8 cellular contexts compared by ENCODE assay signal in the genomic region with DNA sequence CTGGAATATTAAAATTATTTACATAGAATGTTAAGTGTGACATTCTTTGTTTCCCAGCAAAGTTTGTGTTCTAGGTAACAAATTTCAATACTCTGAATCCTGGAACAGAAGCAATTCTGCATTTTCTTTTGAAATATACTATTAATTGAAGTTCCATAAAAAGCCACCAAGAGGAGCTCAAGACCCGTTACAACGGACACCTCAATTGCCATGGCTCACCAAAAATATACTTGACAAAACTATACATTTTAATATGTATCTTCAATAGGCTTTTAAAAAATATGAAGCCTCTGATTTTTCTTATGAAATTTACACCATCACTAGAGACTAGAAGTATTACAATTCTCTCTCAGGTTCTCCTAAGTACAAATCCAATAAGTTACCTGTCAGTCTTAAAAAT.
A peak's percentile ranks its signal among the peaks of the same experiment; 100 is the strongest.
DNase-seq lines count a peak whose midpoint lies in the region; ATAC-seq and TF ChIP-seq lines count a peak whose summit lies in the region.

No MANE protein-coding gene starts in this region.

- no peaks in the 10 kb centered on the region for H3K27me3 Mint-ChIP-seq in activated CD4-positive, alpha-beta T cell treated with anti-CD3 and anti-CD28 coated beads, Interleukin-2, amount 10 ng/mL, durations not matched to agents 24 days and 14 days

- no peaks in the 10 kb centered on the region for H3K36me3 ChIP-seq in OCI-LY3 (replicated peaks; ENCODE audit: low read depth, low read length)

- no peak overlapping the region for H2AFZ ChIP-seq in OCI-LY3 (ENCODE audit: low read depth, low read length)

- no peaks in the 10 kb centered on the region; the same call in 1 of the 2 replicates for H4K20me1 ChIP-seq in OCI-LY3 (ENCODE audit: insufficient read depth, low read length)

- no peaks in the 10 kb centered on the region for H3K9me3 ChIP-seq in OCI-LY3 (ENCODE audit: insufficient read depth, low read length)

- H3K4me2 ChIP-seq in OCI-LY3 (ENCODE audit: low read length), result no peak overlapping the region

- no peaks in the 10 kb centered on the region for H3K36me3 Mint-ChIP-seq in activated CD4-positive, alpha-beta T cell treated with anti-CD3 and anti-CD28 coated beads, Interleukin-2, amount 10 ng/mL, durations not matched to agents 24 days and 14 days (ENCODE audit: low read depth)

- no peaks in the 10 kb centered on the region for H3K9me3 Mint-ChIP-seq in activated CD4-positive, alpha-beta T cell treated with anti-CD3 and anti-CD28 coated beads, Interleukin-2, amount 10 ng/mL, durations not matched to agents 24 days and 14 days

- no peak overlapping the region for H3K27ac ChIP-seq in OCI-LY3 (ENCODE audit: low read length)

- no peak overlapping the region for H3K27ac Mint-ChIP-seq in activated CD4-positive, alpha-beta T cell treated with anti-CD3 and anti-CD28 coated beads, Interleukin-2, amount 10 ng/mL, durations not matched to agents 24 days and 14 days

- no peak overlapping the region for H3K4me3 Mint-ChIP-seq in activated CD4-positive, alpha-beta T cell treated with anti-CD3 and anti-CD28 coated beads, Interleukin-2, amount 10 ng/mL, durations not matched to agents 24 days and 14 days

- intact Hi-C loops in activated CD4-positive, alpha-beta T cell treated with anti-CD3 and anti-CD28 coated beads, Interleukin-2, amount 10 ng/mL, durations not matched to agents 24 days and 14 days (cut with micrococcal nuclease), result loop anchor here (1.0 to 10.0 kb wide), 5 partner anchors 46 to 1386 kb away; a partner anchor contains a TSS

- no peak overlapping the region for H3K9ac ChIP-seq in OCI-LY3 (ENCODE audit: low read length)

- no peaks in the 10 kb centered on the region for H3K79me2 ChIP-seq in OCI-LY3 (ENCODE audit: low read length)

- peaks cover 26% of the 10 kb centered on the region for H3K4me1 Mint-ChIP-seq in activated CD4-positive, alpha-beta T cell treated with anti-CD3 and anti-CD28 coated beads, Interleukin-2, amount 10 ng/mL, durations not matched to agents 24 days and 14 days

- H3K4me1 ChIP-seq in OCI-LY3 (ENCODE audit: low read length), result peaks cover 16% of the 10 kb centered on the region

- ATAC-seq in HG03520 (IDR thresholded peaks at IDR 0.05; ENCODE audit: unreplicated experiment) (no peak), HG03280 (IDR thresholded peaks at IDR 0.05; ENCODE audit: unreplicated experiment) (no peak)

- H3K4me3 ChIP-seq in OCI-LY3 (ENCODE audit: low read length), result no peak overlapping the region
- no peak overlapping the region for H3K4me3 ChIP-seq in epithelial cell of esophagus (ENCODE audit: low read length)

- peak; percentile 54 for DNase-seq in activated CD4-positive, alpha-beta T cell treated with anti-CD3 and anti-CD28 coated beads, Interleukin-2, amount 10 ng/mL, durations not matched to agents 24 days and 14 days
- no peak for DNase-seq in activated CD4-positive, alpha-beta T cell treated with anti-CD3 and anti-CD28 coated beads, Interleukin-2, amount 50 U/mL, for 4 hours
- DNase-seq in epithelial cell of esophagus (ENCODE audit: low read depth) (peak; percentile 0), superior temporal gyrus (ENCODE audit: extremely low spot score) (peak; percentile 62)
- no peak for DNase-seq in activated CD4-positive, alpha-beta T cell treated with anti-CD3 and anti-CD28 coated beads, Interleukin-2, amount 50 U/mL, for 1 hour

- TF ChIP-seq CTCF in OCI-LY3 (IDR thresholded peaks at IDR 0.05; ENCODE audit: low read depth, low read length), result peak; percentile 55
- TF ChIP-seq CTCF in epithelial cell of esophagus (IDR thresholded peaks at IDR 0.05; ENCODE audit: insufficient read depth, low read depth, low read length, missing control alignments), result peak; percentile 21

- no peaks in the 10 kb centered on the region for H3K27me3 ChIP-seq in OCI-LY3 (ENCODE audit: low read depth, low read length)

Comparison
In these comparisons a context has a peak if more than half of its experiments do, and no peak if none do; other contexts are left out.
1. DNase-seq: peak in activated CD4-positive, alpha-beta T cell treated with anti-CD3 and anti-CD28 coated beads, Interleukin-2, amount 10 ng/mL, durations not matched to agents 24 days and 14 days (single experiment), epithelial cell of esophagus (single experiment) and superior temporal gyrus (single experiment); none in activated CD4-positive, alpha-beta T cell treated with anti-CD3 and anti-CD28 coated beads, Interleukin-2, amount 50 U/mL, for 4 hours (0 of 2) and activated CD4-positive, alpha-beta T cell treated with anti-CD3 and anti-CD28 coated beads, Interleukin-2, amount 50 U/mL, for 1 hour (single experiment).